Comparison of ENCODE assay signal across 8 cellular contexts in genomic region chr1:210584439-210585113, GRCh38.
DNase-seq lines count a peak whose midpoint lies in the region; ATAC-seq and TF ChIP-seq lines count a peak whose summit lies in the region.

No MANE protein-coding gene starts in this region.

- H3F3A ChIP-seq in PC-3 (ENCODE audit: low read length, unreplicated experiment): no peaks in the 10 kb centered on the region

- no peak overlapping the region for H3K9ac ChIP-seq in Karpas-422 (ENCODE audit: low read length)
- H3K9ac ChIP-seq in PC-3 (ENCODE audit: low read length): no peak overlapping the region

- CTCF ChIA-PET in PC-3 (lab: Charles Lee): no interaction called here

- H3K36me3 ChIP-seq in Karpas-422 (ENCODE audit: insufficient read depth, low read length) (no peaks in the 10 kb centered on the region), PC-3 (ENCODE audit: low read depth, low read length) (no peaks in the 10 kb centered on the region)

- intact Hi-C loops in PC-3 (cut with micrococcal nuclease): loop anchor here (1.0 to 2.0 kb wide), 3 partner anchors 136 to 551 kb away; no protein-coding TSS in a partner anchor

- no peaks in the 10 kb centered on the region for H3K4me1 Mint-ChIP-seq in nephron progenitor cell

- POLR2A ChIA-PET in PC-3 (lab: Charles Lee; ENCODE audit: unreplicated experiment): interaction anchor here (0.6 kb wide), 1 partner anchor 22 kb away, joined by 3 read pairs; no protein-coding TSS in a partner anchor

- H3K27ac ChIP-seq in Karpas-422 (ENCODE audit: low read length) (no peak overlapping the region), PC-3 (ENCODE audit: low read length) (no peak overlapping the region)

- H3K4me3 ChIP-seq in Karpas-422 (ENCODE audit: low read length) (no peak overlapping the region), PC-3 (ENCODE audit: low read length) (no peak overlapping the region)

- no peaks in the 10 kb centered on the region for H3K9me3 ChIP-seq in Karpas-422 (ENCODE audit: low read length)
- no peaks in the 10 kb centered on the region for H3K9me3 ChIP-seq in PC-3 (ENCODE audit: low read length)

- peak; percentile 92 for TF ChIP-seq CTCF in PC-3 (conservative IDR thresholded peaks at IDR 0.05; ENCODE audit: low read depth, low read length)
- TF ChIP-seq CTCF in nephron progenitor cell (IDR thresholded peaks at IDR 0.05): peak; percentile 70

- peaks cover 4% of the 10 kb centered on the region for H3K36me3 Mint-ChIP-seq in nephron progenitor cell (ENCODE audit: low read depth)

- H2AFZ ChIP-seq in Karpas-422 (ENCODE audit: low read length): no peak overlapping the region
- no peak overlapping the region for H2AFZ ChIP-seq in PC-3 (ENCODE audit: low read length)

- no peak overlapping the region for H3K4me3 Mint-ChIP-seq in nephron progenitor cell

- H3K9me2 ChIP-seq in Karpas-422 (replicated peaks; ENCODE audit: insufficient read depth, low read length) (no peaks in the 10 kb centered on the region), PC-3 (replicated peaks; ENCODE audit: low read length) (no peaks in the 10 kb centered on the region)

- no peak overlapping the region for H3K27ac Mint-ChIP-seq in nephron progenitor cell

- H3K27me3 Mint-ChIP-seq in nephron progenitor cell (ENCODE audit: low read depth, poor library complexity): no peaks in the 10 kb centered on the region

- no peaks in the 10 kb centered on the region for H3K9me3 Mint-ChIP-seq in nephron progenitor cell

- H4K20me1 ChIP-seq in Karpas-422 (ENCODE audit: insufficient read depth, low read depth, low read length): no peaks in the 10 kb centered on the region
- no peaks in the 10 kb centered on the region for H4K20me1 ChIP-seq in PC-3 (ENCODE audit: low read length)

- H3K79me2 ChIP-seq in Karpas-422 (ENCODE audit: low read length) (no peaks in the 10 kb centered on the region), PC-3 (ENCODE audit: low read length) (no peaks in the 10 kb centered on the region)

- H3K4me2 ChIP-seq in Karpas-422 (ENCODE audit: low read depth, low read length, poor library complexity, severe bottlenecking): no peak overlapping the region
- no peak overlapping the region for H3K4me2 ChIP-seq in PC-3 (ENCODE audit: low read length)

- H3K27me3 ChIP-seq in Karpas-422 (ENCODE audit: low read length) (no peaks in the 10 kb centered on the region), PC-3 (ENCODE audit: low read length) (peaks cover 4% of the 10 kb centered on the region; the same call in 1 of the 2 replicates)

- H3K4me1 ChIP-seq in Karpas-422 (ENCODE audit: low read length) (peaks cover 5% of the 10 kb centered on the region), PC-3 (ENCODE audit: insufficient read depth, low read length) (no peaks in the 10 kb centered on the region)

- ATAC-seq in GM21619 (IDR thresholded peaks at IDR 0.05; ENCODE audit: unreplicated experiment) (peak; percentile 75), PC-3 (peak; percentile 97)

- no TSS peak for BruUV-seq in PC-3 (replicated peaks; lab: Mats Ljungman, UMichigan)

- DNase-seq in DMS 273 treated with DMSO at 0.1 percent for 48 hours (lab: John Stamatoyannopoulos, UW) (peak; percentile 86), Karpas-422 (peak; percentile 96), PC-3 (peak; percentile 93), activated T-cell treated with anti-CD3 and anti-CD28 coated beads for 48 hours (ENCODE audit: low read depth) (peak; percentile 67), fibroblast of gingiva (ENCODE audit: low read depth) (peak; percentile 49), nephron progenitor cell (peak; percentile 82), stromal cell of bone marrow (ENCODE audit: low read depth) (peak; percentile 67)
